In genomic region chr4:36313687-36314086, GRCh38 we compare ENCODE assay signal across 22 cellular contexts. TPM values are rescaled to one million over a fixed set of nuclear protein-coding genes. Genes with fewer than 3 reads are reported as not detected.
DNase-seq lines count a peak whose midpoint lies in the region; ATAC-seq and TF ChIP-seq lines count a peak whose summit lies in the region.
"Had no signal": no experiment of that assay in that cellular context is flagged by ENCODE, and none has a peak within 500 bp of the region (broad histone marks: within the 10 kb centered on the region; RNA-seq: fewer than 3 reads in every experiment).

No MANE protein-coding gene starts in this region.

- peaks cover 9% of the 10 kb centered on the region for H3F3A ChIP-seq in Loucy (ENCODE audit: low read depth)

- no peaks in the 10 kb centered on the region for H3K9me3 ChIP-seq in Loucy (ENCODE audit: insufficient read depth, low read depth, low read length)
- no peaks in the 10 kb centered on the region for H3K9me3 ChIP-seq in right atrium auricular region
- H3K9me3 ChIP-seq in thyroid gland, result no peaks in the 10 kb centered on the region
- H3K9me3 ChIP-seq: BE2C, Peyer's patch had no signal

- ATAC-seq in activated T-cell treated with anti-CD3 and anti-CD28 coated beads, Interleukin-2, amount 50 U/mL, for 72 hours (replicated peaks in 1 of 2), result no peak
- ATAC-seq in memory B cell (ENCODE audit: low read depth), result no peak
- peak; percentile 66 to 75 for ATAC-seq in stimulated activated naive B cell treated with anti-CD40 and anti-IgM and Interleukin-4, amounts not matched to agents 10 μg/mL and 1 μg/mL and 100 μg/mL, for 72 hours (replicated peaks)

- H2AFZ ChIP-seq in Loucy (ENCODE audit: low read length), result peak overlapping the region; percentile 27; the same call in 1 of the 2 replicates

- H3K27me3 Mint-ChIP-seq in activated T-cell treated with anti-CD3 and anti-CD28 coated beads, Interleukin-2, amount 50 U/mL, for 72 hours (ENCODE audit: low read depth), result no peaks in the 10 kb centered on the region
- H3K27me3 Mint-ChIP-seq in activated T-cell treated with anti-CD3 and anti-CD28 coated beads, Interleukin-2, amount 50 U/mL, for 24 hours, result no peaks in the 10 kb centered on the region
- H3K27me3 Mint-ChIP-seq in memory B cell, result no peaks in the 10 kb centered on the region
- H3K27me3 Mint-ChIP-seq in stimulated activated naive B cell treated with anti-CD40 and anti-IgM and Interleukin-4, amounts not matched to agents 10 μg/mL and 1 μg/mL and 100 μg/mL, for 72 hours, result no peaks in the 10 kb centered on the region
- H3K27me3 Mint-ChIP-seq: CD4-positive, alpha-beta memory T cell had no signal

- no peak for DNase-seq in activated T-cell treated with anti-CD3 and anti-CD28 coated beads, Interleukin-2, amount 50 U/mL, for 72 hours
- no peak for DNase-seq in activated T-cell treated with anti-CD3 and anti-CD28 coated beads, Interleukin-2, amount 50 U/mL, for 24 hours
- DNase-seq in memory B cell (ENCODE audit: low spot score in 2 of 2) (no peak), right atrium auricular region (ENCODE audit: low spot score) (no peak), thyroid gland (no peak), iPS-NIHi11 (ENCODE audit: low spot score) (no peak)
- DNase-seq in stimulated activated naive B cell treated with anti-CD40 and anti-IgM and Interleukin-4, amounts not matched to agents 10 μg/mL and 1 μg/mL and 100 μg/mL, for 72 hours, result no peak
- DNase-seq: BE2C; CD4-positive, alpha-beta memory T cell; GDM1; NCI-H1694; NCI-H2081; NCI-H2171; NCI-H345; NCI-H524; NCI-H774; NK-92 treated with Interleukin-12 subunit alpha and Interleukin-12 subunit beta, amount 100 ng/mL, for 24 hours; Peyer's patch had no signal

- no peaks in the 10 kb centered on the region for H3K9me2 ChIP-seq in Loucy (replicated peaks; ENCODE audit: low read depth, low read length)

- H3K36me3 ChIP-seq in Loucy (ENCODE audit: insufficient read depth, low read length), result no peaks in the 10 kb centered on the region
- no peaks in the 10 kb centered on the region for H3K36me3 ChIP-seq in right atrium auricular region
- H3K36me3 ChIP-seq in thyroid gland, result no peaks in the 10 kb centered on the region
- H3K36me3 ChIP-seq: BE2C, Peyer's patch had no signal

- peaks cover 2 to 7% of the 10 kb centered on the region in 2 donors for H3K36me3 Mint-ChIP-seq in activated T-cell treated with anti-CD3 and anti-CD28 coated beads, Interleukin-2, amount 50 U/mL, for 72 hours (ENCODE audit: insufficient read depth in 2 of 2)
- no peaks in the 10 kb centered on the region for H3K36me3 Mint-ChIP-seq in activated T-cell treated with anti-CD3 and anti-CD28 coated beads, Interleukin-2, amount 50 U/mL, for 24 hours (ENCODE audit: low read depth)
- no peaks in the 10 kb centered on the region for H3K36me3 Mint-ChIP-seq in memory B cell
- no peaks in the 10 kb centered on the region for H3K36me3 Mint-ChIP-seq in stimulated activated naive B cell treated with anti-CD40 and anti-IgM and Interleukin-4, amounts not matched to agents 10 μg/mL and 1 μg/mL and 100 μg/mL, for 72 hours

- H3K4me1 ChIP-seq in Loucy (ENCODE audit: insufficient read depth, low read length, poor library complexity, severe bottlenecking), result peaks cover 67% of the 10 kb centered on the region
- H3K4me1 ChIP-seq in right atrium auricular region, result no peaks in the 10 kb centered on the region
- no peaks in the 10 kb centered on the region for H3K4me1 ChIP-seq in thyroid gland
- H3K4me1 ChIP-seq: BE2C had no signal

- H3K27ac ChIP-seq in right atrium auricular region, result no peak overlapping the region
- H3K27ac ChIP-seq in thyroid gland, result no peak overlapping the region
- H3K27ac ChIP-seq: KMS-11, Peyer's patch had no signal

- H3K4me3 ChIP-seq in Loucy (ENCODE audit: low read length, poor library complexity, severe bottlenecking) (no peak overlapping the region), right atrium auricular region (no peak overlapping the region), thyroid gland (replicated peaks in 1 of 3) (no peak overlapping the region)
- H3K4me3 ChIP-seq: Peyer's patch had no signal

- H3K4me2 ChIP-seq in Loucy (ENCODE audit: low read depth, low read length, poor library complexity, severe bottlenecking), result no peak overlapping the region
- H3K4me2 ChIP-seq: KMS-11 had no signal

- H3K27ac Mint-ChIP-seq in activated T-cell treated with anti-CD3 and anti-CD28 coated beads, Interleukin-2, amount 50 U/mL, for 72 hours, result peak overlapping the region; percentile 67
- no peak overlapping the region for H3K27ac Mint-ChIP-seq in activated T-cell treated with anti-CD3 and anti-CD28 coated beads, Interleukin-2, amount 50 U/mL, for 24 hours
- H3K27ac Mint-ChIP-seq in memory B cell, result peak overlapping the region; percentile 18
- peak overlapping the region; percentile 37 for H3K27ac Mint-ChIP-seq in stimulated activated naive B cell treated with anti-CD40 and anti-IgM and Interleukin-4, amounts not matched to agents 10 μg/mL and 1 μg/mL and 100 μg/mL, for 72 hours
- H3K27ac Mint-ChIP-seq: CD4-positive, alpha-beta memory T cell had no signal

- 78 to 86% methylated on average over 1 of the region's 1 CpG for WGBS in thyroid gland, 2 donors

- no peak for TF ChIP-seq CTCF in Loucy (conservative IDR thresholded peaks at IDR 0.05; ENCODE audit: low read length)
- no peak for TF ChIP-seq CTCF in right atrium auricular region (IDR thresholded peaks at IDR 0.05)
- TF ChIP-seq CTCF in thyroid gland (IDR thresholded peaks at IDR 0.05), result no peak

- H3K4me1 Mint-ChIP-seq in activated T-cell treated with anti-CD3 and anti-CD28 coated beads, Interleukin-2, amount 50 U/mL, for 72 hours (ENCODE audit: low read depth), result peaks cover 73% of the 10 kb centered on the region
- H3K4me1 Mint-ChIP-seq in activated T-cell treated with anti-CD3 and anti-CD28 coated beads, Interleukin-2, amount 50 U/mL, for 24 hours (ENCODE audit: low read depth), result peaks cover 40% of the 10 kb centered on the region
- peaks cover 25% of the 10 kb centered on the region for H3K4me1 Mint-ChIP-seq in memory B cell
- H3K4me1 Mint-ChIP-seq in stimulated activated naive B cell treated with anti-CD40 and anti-IgM and Interleukin-4, amounts not matched to agents 10 μg/mL and 1 μg/mL and 100 μg/mL, for 72 hours, result peaks cover 28 to 51% of the 10 kb centered on the region in 2 donors

- H3K27me3 ChIP-seq in Loucy (ENCODE audit: insufficient read depth, low read length, poor library complexity, severe bottlenecking), result no peaks in the 10 kb centered on the region
- no peaks in the 10 kb centered on the region for H3K27me3 ChIP-seq in right atrium auricular region
- no peaks in the 10 kb centered on the region for H3K27me3 ChIP-seq in thyroid gland
- H3K27me3 ChIP-seq: BE2C, Peyer's patch had no signal

- H4K20me1 ChIP-seq in Loucy (ENCODE audit: insufficient read depth, low read length, poor library complexity, severe bottlenecking), result no peaks in the 10 kb centered on the region

- H3K9me3 Mint-ChIP-seq in activated T-cell treated with anti-CD3 and anti-CD28 coated beads, Interleukin-2, amount 50 U/mL, for 72 hours, result peaks cover 0 to 2% of the 10 kb centered on the region in 2 donors
- H3K9me3 Mint-ChIP-seq in activated T-cell treated with anti-CD3 and anti-CD28 coated beads, Interleukin-2, amount 50 U/mL, for 24 hours, result no peaks in the 10 kb centered on the region
- H3K9me3 Mint-ChIP-seq in memory B cell, result no peaks in the 10 kb centered on the region
- no peaks in the 10 kb centered on the region for H3K9me3 Mint-ChIP-seq in stimulated activated naive B cell treated with anti-CD40 and anti-IgM and Interleukin-4, amounts not matched to agents 10 μg/mL and 1 μg/mL and 100 μg/mL, for 72 hours
- H3K9me3 Mint-ChIP-seq: CD4-positive, alpha-beta memory T cell had no signal

- intact Hi-C loops in thyroid gland (cut with DNase I), result no loop called here

- H3K4me3 Mint-ChIP-seq in activated T-cell treated with anti-CD3 and anti-CD28 coated beads, Interleukin-2, amount 50 U/mL, for 72 hours, result no peak overlapping the region
- no peak overlapping the region for H3K4me3 Mint-ChIP-seq in activated T-cell treated with anti-CD3 and anti-CD28 coated beads, Interleukin-2, amount 50 U/mL, for 24 hours
- no peak overlapping the region for H3K4me3 Mint-ChIP-seq in memory B cell
- peak overlapping the region in 1 of 2 donors; percentile 14 for H3K4me3 Mint-ChIP-seq in stimulated activated naive B cell treated with anti-CD40 and anti-IgM and Interleukin-4, amounts not matched to agents 10 μg/mL and 1 μg/mL and 100 μg/mL, for 72 hours
- H3K4me3 Mint-ChIP-seq: CD4-positive, alpha-beta memory T cell had no signal

- TF ChIP-seq POLR2A in thyroid gland (IDR thresholded peaks at IDR 0.05), result no peak

- H3K9ac ChIP-seq in Loucy (ENCODE audit: low read depth, low read length, poor library complexity, severe bottlenecking), result peak overlapping the region; percentile 17
- H3K9ac ChIP-seq: KMS-11 had no signal

- no peaks in the 10 kb centered on the region for H3K79me2 ChIP-seq in Loucy (ENCODE audit: insufficient read depth, low read length)

RNA-seq across cellular contexts. Expression of gene DTHD1, which starts 32.3 kb away (rescaled TPM):
- total RNA-seq in activated T-cell treated with anti-CD3 and anti-CD28 coated beads, Interleukin-2, amount 50 U/mL, for 72 hours, result 10 to 100 TPM in 1 of 2 donors, 1 to 10 TPM in 1; 7.9 to 13.5 TPM
- under 1 TPM in 1 of 2 donors, not detected in 1; 0.16 TPM for total RNA-seq in right atrium auricular region
- total RNA-seq in thyroid gland, result under 1 TPM; 0.27 to 0.71 (median 0.52) TPM
- total RNA-seq: H1, OCI-LY7 had no signal

Comparison
In these comparisons a context has a peak if more than half of its experiments do, and no peak if none do; other contexts are left out.
1. ATAC-seq: peak in stimulated activated naive B cell treated with anti-CD40 and anti-IgM and Interleukin-4, amounts not matched to agents 10 μg/mL and 1 μg/mL and 100 μg/mL, for 72 hours (2 of 2); none in activated T-cell treated with anti-CD3 and anti-CD28 coated beads, Interleukin-2, amount 50 U/mL, for 72 hours (0 of 2) and memory B cell (single experiment).
2. RNA of gene DTHD1, which starts 32.3 kb away (total RNA-seq): 7.9 to 13.5 TPM in activated T-cell treated with anti-CD3 and anti-CD28 coated beads, Interleukin-2, amount 50 U/mL, for 72 hours; 0.27 to 0.71 TPM in thyroid gland and 0.16 TPM in right atrium auricular region; every median in the first group is over 4 times any median in the second.